ENCODE assay signal across 26 cellular contexts in genomic region chr3:52563984-52564383, GRCh38.
"Had no signal": no experiment of that assay in that cellular context is flagged by ENCODE, and none has a peak within 500 bp of the region (broad histone marks: within the 10 kb centered on the region; RNA-seq: fewer than 3 reads in every experiment).

No MANE protein-coding gene starts in this region.

- H3K27me3 ChIP-seq: colonic mucosa, esophagus squamous epithelium, gastroesophageal sphincter, heart left ventricle, hepatocyte had no signal

- H3K4me3 ChIP-seq: colonic mucosa, esophagus squamous epithelium, gastroesophageal sphincter, heart left ventricle, hepatocyte, mucosa of descending colon had no signal

- H3K4me1 ChIP-seq: colonic mucosa had no signal

- ATAC-seq: effector memory CD8-positive, alpha-beta T cell; esophagus mucosa; gastroesophageal sphincter; heart left ventricle; left colon; left lobe of liver; left ventricle myocardium superior; mucosa of descending colon had no signal

- DNase-seq: colonic mucosa; cortex of kidney; effector CD8-positive, alpha-beta T cell; effector memory CD8-positive, alpha-beta T cell; endodermal cell; erythroblast; esophagus squamous epithelium; foreskin fibroblast; foreskin melanocyte; heart left ventricle; hypothalamus; immature natural killer cell; islet precursor cell; kidney; kidney glomerular epithelial cell; left colon; left ventricle myocardium superior; mesenchymal stem cell; mucosa of descending colon; naive B cell had no signal

- H3K27ac ChIP-seq: colonic mucosa, epithelial cell of prostate, esophagus squamous epithelium, gastroesophageal sphincter, heart left ventricle, hepatocyte had no signal

- H3K9me3 ChIP-seq: colonic mucosa, esophagus squamous epithelium, gastroesophageal sphincter, heart left ventricle, mucosa of descending colon had no signal

- FAIRE-seq: endometrium, kidney had no signal
